In the genomic region with DNA sequence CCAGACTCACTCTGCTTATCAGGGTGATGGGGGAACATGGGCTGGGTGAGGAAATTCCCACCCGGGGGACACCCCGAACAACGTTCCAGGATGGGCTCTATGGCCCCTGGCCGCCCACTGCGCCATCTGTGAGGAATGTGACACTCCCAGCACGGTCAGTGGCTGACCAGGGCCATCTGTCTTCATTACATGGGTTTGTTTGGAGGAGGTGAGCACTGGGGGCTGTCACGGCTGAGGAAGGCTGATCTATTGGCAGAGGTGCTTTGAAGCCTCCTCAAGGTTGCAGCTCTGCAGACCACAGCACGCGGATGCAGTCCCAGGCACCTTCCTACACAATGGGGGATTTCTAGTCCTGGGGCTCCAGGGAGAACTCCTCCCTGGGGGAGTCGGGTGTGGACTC, we compare ENCODE assay signal across 26 cellular contexts.
DNase-seq lines count a peak whose midpoint lies in the region; TF ChIP-seq lines count a peak whose summit lies in the region.
"Had no signal": no experiment of that assay in that cellular context is flagged by ENCODE, and none has a peak within 500 bp of the region (broad histone marks: within the 10 kb centered on the region; RNA-seq: fewer than 3 reads in every experiment).

No MANE protein-coding gene starts in this region.

- no peak overlapping the region for H3K9ac ChIP-seq in mucosa of rectum (ENCODE audit: low read depth in 1 of 2, low read length in 2 of 2)

- TF ChIP-seq EP300 in stomach (IDR thresholded peaks at IDR 0.05), result no peak

- H3K9me3 Mint-ChIP-seq in glutamatergic neuron (ENCODE audit: unreplicated experiment), result peaks cover 6% of the 10 kb centered on the region
- H3K9me3 Mint-ChIP-seq in MCF 10A (ENCODE audit: unreplicated experiment), result no peaks in the 10 kb centered on the region
- H3K9me3 Mint-ChIP-seq: CD8-positive, alpha-beta T cell had no signal

- H3K4me1 ChIP-seq in SJSA1 (replicated peaks), result peaks cover 96% of the 10 kb centered on the region
- H3K4me1 ChIP-seq in mucosa of rectum (ENCODE audit: control insufficient read depth in 2 of 2, insufficient read depth in 2 of 2, low read length in 2 of 2), result peaks cover 3 to 14% of the 10 kb centered on the region in 2 donors
- H3K4me1 ChIP-seq in stomach, result peaks cover 8 to 32% (median 10%) of the 10 kb centered on the region in 4 donors
- H3K4me1 ChIP-seq: A549 had no signal

- TF ChIP-seq POLR2A in stomach (IDR thresholded peaks at IDR 0.05), result no peak

- peak overlapping the region; percentile 59 for H3K4me3 Mint-ChIP-seq in glutamatergic neuron (ENCODE audit: unreplicated experiment)
- H3K4me3 Mint-ChIP-seq in MCF 10A (ENCODE audit: unreplicated experiment), result no peak overlapping the region
- H3K4me3 Mint-ChIP-seq: CD8-positive, alpha-beta T cell had no signal

- H3K9me3 ChIP-seq in SJSA1 (replicated peaks), result no peaks in the 10 kb centered on the region
- no peaks in the 10 kb centered on the region for H3K9me3 ChIP-seq in mucosa of rectum (ENCODE audit: control insufficient read depth in 2 of 2, low read length in 2 of 2)
- no peaks in the 10 kb centered on the region for H3K9me3 ChIP-seq in stomach
- H3K9me3 ChIP-seq: A549, Caco-2 had no signal

- POLR2A ChIA-PET in MCF 10A (lab: Yijun Ruan, JAX), result no interaction called here

- in situ Hi-C loops in ACHN (cut with HindIII; ENCODE audit: low pct_ligation_motif_present, low pct_unique_long_range_greater_than_20kb, low sequenced_read_pairs), result no loop called here

- 38 to 60% (median 50%) methylated on average over 1 to 10 of the region's 10 CpGs for WGBS in stomach, 5 donors

- H3K36me3 ChIP-seq in SJSA1 (no peaks in the 10 kb centered on the region), mucosa of rectum (ENCODE audit: control insufficient read depth in 2 of 2, insufficient read depth in 2 of 2, low read length in 2 of 2) (no peaks in the 10 kb centered on the region), stomach (no peaks in the 10 kb centered on the region)

- H3K4me1 Mint-ChIP-seq in glutamatergic neuron (ENCODE audit: low read depth, unreplicated experiment) (peaks cover 70% of the 10 kb centered on the region), MCF 10A (ENCODE audit: insufficient read depth, unreplicated experiment) (peaks cover 6% of the 10 kb centered on the region)

- H3K36me3 Mint-ChIP-seq in glutamatergic neuron (ENCODE audit: unreplicated experiment) (no peaks in the 10 kb centered on the region), MCF 10A (ENCODE audit: insufficient read depth, unreplicated experiment) (no peaks in the 10 kb centered on the region)
- H3K36me3 Mint-ChIP-seq: CD8-positive, alpha-beta T cell had no signal

- no TSS peak for BruUV-seq in MCF 10A (replicated peaks; lab: Mats Ljungman, UMichigan)

- H3K27me3 ChIP-seq in SJSA1 (replicated peaks) (no peaks in the 10 kb centered on the region), mucosa of rectum (ENCODE audit: control insufficient read depth in 2 of 2, insufficient read depth in 2 of 2, low read length in 2 of 2) (peaks cover 16 to 21% of the 10 kb centered on the region in 2 donors), stomach (peaks cover 0 to 78% (median 31%) of the 10 kb centered on the region in 3 donors)

- no peak for TF ChIP-seq CTCF in glutamatergic neuron (IDR thresholded peaks at IDR 0.05; ENCODE audit: partially characterized antibody, unreplicated experiment)
- no peak for TF ChIP-seq CTCF in stomach (IDR thresholded peaks at IDR 0.05)
- TF ChIP-seq CTCF in MCF 10A (IDR thresholded peaks at IDR 0.05; ENCODE audit: unreplicated experiment), result no peak

- DNase-seq in SJSA1 (ENCODE audit: low read depth in 1 of 2, low spot score in 2 of 2) (peak in 1 of 2 experiments; percentile 19), glutamatergic neuron (no peak), stomach (no peak), MCF 10A (ENCODE audit: unreplicated experiment) (no peak), ACHN (no peak), NOMO-1 (lab: John Stamatoyannopoulos, UW; ENCODE audit: unreplicated experiment in 2 of 2) (no peak)
- DNase-seq: C1 segment of cervical spinal cord; Caco-2; CD8-positive, alpha-beta T cell; DMS79; EL; GF-D8; KG1; MM.1S; NCI-H1092; NCI-H1436 treated with DMSO at 0.1 percent for 48 hours; NCI-H1930; NCI-H2107; NCI-H446; NCI-H524 treated with DMSO at 0.1 percent for 48 hours; NCI-H774; SHP77 treated with DMSO at 0.1 percent for 48 hours had no signal

- CTCF ChIA-PET in MCF 10A (lab: Yijun Ruan, JAX), result no interaction called here

- H3K27ac ChIP-seq in SJSA1, result peak overlapping the region; percentile 100
- H3K27ac ChIP-seq in mucosa of rectum (ENCODE audit: low read depth in 2 of 2, low read length in 2 of 2), result peak overlapping the region; percentile 82 to 87
- peak overlapping the region in 3 of 5 donors; percentile 79 to 90 (median 83) for H3K27ac ChIP-seq in stomach
- H3K27ac ChIP-seq: A549, RWPE1, SK-N-MC had no signal

- H3K27me3 Mint-ChIP-seq in glutamatergic neuron (ENCODE audit: unreplicated experiment) (peaks cover 10% of the 10 kb centered on the region), MCF 10A (ENCODE audit: insufficient read depth, unreplicated experiment) (peaks cover 92% of the 10 kb centered on the region)

- intact Hi-C loops in stomach (cut with DNase I; ENCODE audit: low total_unique reads), result no loop called here
- intact Hi-C loops in MCF 10A (cut with micrococcal nuclease), result no loop called here

- peak overlapping the region; percentile 69 for H3K27ac Mint-ChIP-seq in glutamatergic neuron (ENCODE audit: unreplicated experiment)
- H3K27ac Mint-ChIP-seq in MCF 10A (ENCODE audit: low read depth, unreplicated experiment), result no peak overlapping the region
- H3K27ac Mint-ChIP-seq: CD8-positive, alpha-beta T cell had no signal

- no peak overlapping the region for H3K4me3 ChIP-seq in SJSA1
- no peak overlapping the region for H3K4me3 ChIP-seq in mucosa of rectum (ENCODE audit: low read length in 2 of 2)
- no peak overlapping the region for H3K4me3 ChIP-seq in stomach
- H3K4me3 ChIP-seq: A549, SK-N-MC had no signal
